8 cellular contexts compared by ENCODE assay signal in genomic region chr1:9413143-9413876, GRCh38.
DNase-seq lines count a peak whose midpoint lies in the region; ATAC-seq and TF ChIP-seq lines count a peak whose summit lies in the region.

No MANE protein-coding gene starts in this region.

- H3K4me2 ChIP-seq in PC-9: peak overlapping the region; percentile 73

- no peaks in the 10 kb centered on the region for H3K36me3 ChIP-seq in PC-9 (ENCODE audit: low read depth)

- intact Hi-C loops in PC-9 (cut with micrococcal nuclease; ENCODE audit: unreplicated experiment): loop anchor here (5.0 kb wide), 1 partner anchor 121 kb away; the partner anchor contains the start of gene SPSB1
- intact Hi-C loops in CD14-positive monocyte (cut with micrococcal nuclease): no loop called here

- H3K79me2 ChIP-seq in PC-9 (ENCODE audit: low read depth): no peaks in the 10 kb centered on the region

- H3K27ac Mint-ChIP-seq in activated naive CD8-positive, alpha-beta T cell: peak overlapping the region; percentile 22
- peak overlapping the region in 1 of 7 donors; percentile 19 for H3K27ac Mint-ChIP-seq in CD14-positive monocyte

- H3K4me1 Mint-ChIP-seq in activated naive CD8-positive, alpha-beta T cell (ENCODE audit: low read depth): peaks cover 44% of the 10 kb centered on the region
- peaks cover 3% of the 10 kb centered on the region for H3K4me1 Mint-ChIP-seq in CD14-positive monocyte

- no peaks in the 10 kb centered on the region for H3K9me3 ChIP-seq in PC-9 (ENCODE audit: insufficient read depth, low read depth)

- no peaks in the 10 kb centered on the region for H3K9me3 Mint-ChIP-seq in activated naive CD8-positive, alpha-beta T cell (ENCODE audit: low read depth)
- H3K9me3 Mint-ChIP-seq in CD14-positive monocyte: peaks cover 0 to 13% (median 2%) of the 10 kb centered on the region in 7 donors

- ATAC-seq in GM18870 (IDR thresholded peaks at IDR 0.05; ENCODE audit: unreplicated experiment) (peak; percentile 60), HG02938 (IDR thresholded peaks at IDR 0.05; ENCODE audit: unreplicated experiment) (peak; percentile 66)

- H3K4me3 ChIP-seq in PC-9: 0 out of 2 replicates have a peak overlapping the region, but pooled peaks have one; percentile 14

- H3K9me2 ChIP-seq in PC-9 (ENCODE audit: insufficient read depth): no peaks in the 10 kb centered on the region

- CTCF ChIA-PET in PC-9 (lab: Charles Lee): interaction anchor here (0.5 to 1.0 kb wide), 4 partner anchors 44 to 1552 kb away, joined by 3 to 14 read pairs (median 7); partner anchors contain the start of gene H6PD

- POLR2A ChIA-PET in PC-9 (lab: Charles Lee; ENCODE audit: unreplicated experiment): interaction anchor here (0.5 to 0.7 kb wide), 5 partner anchors 13 to 414 kb away, joined by 3 to 13 read pairs (median 3); partner anchors contain the start of gene GPR157

- no peaks in the 10 kb centered on the region for H3K36me3 Mint-ChIP-seq in activated naive CD8-positive, alpha-beta T cell
- H3K36me3 Mint-ChIP-seq in CD14-positive monocyte: no peaks in the 10 kb centered on the region

- H3K4me3 Mint-ChIP-seq in activated naive CD8-positive, alpha-beta T cell: peak overlapping the region; percentile 53
- H3K4me3 Mint-ChIP-seq in CD14-positive monocyte: no peak overlapping the region

- peaks cover 29% of the 10 kb centered on the region for H3F3A ChIP-seq in PC-9 (ENCODE audit: insufficient read depth, low read depth)

- H3K27me3 ChIP-seq in PC-9 (ENCODE audit: insufficient read depth, low read depth): no peaks in the 10 kb centered on the region

- TF ChIP-seq CTCF in PC-9 (conservative IDR thresholded peaks at IDR 0.05): no peak
- no peak for TF ChIP-seq CTCF in CD14-positive monocyte (IDR thresholded peaks at IDR 0.05)

- TSS peak; percentile 29 for BruUV-seq in PC-9 (replicated peaks; lab: Mats Ljungman, UMichigan)

- H3K27ac ChIP-seq in PC-9 (peak overlapping the region; percentile 91), caudate nucleus (ENCODE audit: low read depth, low read length) (no peak overlapping the region)

- H4K20me1 ChIP-seq in PC-9 (ENCODE audit: insufficient read depth): no peaks in the 10 kb centered on the region

- H3K27me3 Mint-ChIP-seq in activated naive CD8-positive, alpha-beta T cell: no peaks in the 10 kb centered on the region
- H3K27me3 Mint-ChIP-seq in CD14-positive monocyte (ENCODE audit: low read depth in 3 of 3): peaks cover 1 to 5% (median 2%) of the 10 kb centered on the region in 3 donors

- DNase-seq in PC-9: peak; percentile 78 to 83
- peak; percentile 61 for DNase-seq in iPS-NIHi11 (ENCODE audit: low spot score)
- DNase-seq in stimulated activated CD4-positive, alpha-beta T cell treated with anti-CD3 and anti-CD28 coated beads, Interleukin-1b, Interleukin-23, amount 100 ng/mL, for 48 hours: peak; percentile 77
- no peak for DNase-seq in CD14-positive monocyte (ENCODE audit: low spot score)
- DNase-seq in caudate nucleus (lab: John Stamatoyannopoulos, UW): no peak

- H3K4me1 ChIP-seq in PC-9 (replicated peaks; ENCODE audit: insufficient read depth): peaks cover 32% of the 10 kb centered on the region

- no peak overlapping the region; the same call in 1 of the 2 replicates for H2AFZ ChIP-seq in PC-9

Comparison
In these comparisons a context has a peak if more than half of its experiments do, and no peak if none do; other contexts are left out.
1. DNase-seq: peak in PC-9 (2 of 2), iPS-NIHi11 (single experiment) and stimulated activated CD4-positive, alpha-beta T cell treated with anti-CD3 and anti-CD28 coated beads, Interleukin-1b, Interleukin-23, amount 100 ng/mL, for 48 hours (single experiment); none in CD14-positive monocyte (single experiment) and caudate nucleus (0 of 61).